Comparison of ENCODE assay signal across 37 cellular contexts in genomic region chr11:27545035-27545434, GRCh38.
"Had no signal": no experiment of that assay in that cellular context is flagged by ENCODE, and none has a peak within 500 bp of the region (broad histone marks: within the 10 kb centered on the region; RNA-seq: fewer than 3 reads in every experiment).

No MANE protein-coding gene starts in this region.

- H3K4me3 ChIP-seq: adrenal gland, body of pancreas, breast epithelium had no signal

- H3K27me3 Mint-ChIP-seq: activated CD4-positive, alpha-beta memory T cell treated with anti-CD3 and anti-CD28 coated beads for 36 hours; activated CD4-positive, alpha-beta T cell treated with anti-CD3 and anti-CD28 coated beads for 36 hours; activated CD4-positive, alpha-beta T cell treated with anti-CD3 and anti-CD28 coated beads, Interleukin-2, amount 10 ng/mL, durations not matched to agents 7 days and 5 days; activated CD8-positive, alpha-beta T cell treated with anti-CD3 and anti-CD28 coated beads for 36 hours; activated naive CD8-positive, alpha-beta T cell treated with anti-CD3 and anti-CD28 coated beads for 36 hours; activated T-helper 17 cell treated with anti-CD3 and anti-CD28 coated beads, Interleukin-2, amount 50 U/mL, for 72 hours had no signal

- H3K9me3 Mint-ChIP-seq: activated CD4-positive, alpha-beta memory T cell treated with anti-CD3 and anti-CD28 coated beads for 36 hours; activated CD8-positive, alpha-beta T cell treated with anti-CD3 and anti-CD28 coated beads for 36 hours; activated naive CD4-positive, alpha-beta T cell treated with anti-CD3 and anti-CD28 coated beads for 36 hours; activated naive CD4-positive, alpha-beta T cell treated with anti-CD3 and anti-CD28 coated beads, Interleukin-2, amount 50 U/mL, for 72 hours; activated T-cell treated with anti-CD3 and anti-CD28 coated beads, Interleukin-2, amount 50 U/mL, for 4 hours; activated T-helper 1 cell treated with anti-CD3 and anti-CD28 coated beads, Interleukin-12 subunit alpha, Interleukin-12 subunit beta, Interleukin-2, Interleukin-4 antibody, amounts not matched to agents 30 ng/mL and 10 ng/mL and 1 ng/mL, durations not matched to agents 14 hours and 24 hours and 36 hours; activated T-helper 17 cell treated with anti-CD3 and anti-CD28 coated beads, Interleukin-2, amount 50 U/mL, for 72 hours; T-helper 1 cell treated with Interleukin-12 subunit alpha and Interleukin-12 subunit beta and Interleukin-4 antibody, amounts not matched to agents 30 μg/mL and 1 μg/mL, for 36 hours; T-helper 2 cell treated with Interferon-gamma antibody and Interleukin-4, amounts not matched to agents 5 μg/mL and 100 μg/mL, for 36 hours; WTC11 had no signal

- H3K4me3 Mint-ChIP-seq: activated CD4-positive, alpha-beta memory T cell treated with anti-CD3 and anti-CD28 coated beads for 36 hours; activated CD4-positive, alpha-beta T cell treated with anti-CD3 and anti-CD28 coated beads for 36 hours; activated CD4-positive, alpha-beta T cell treated with anti-CD3 and anti-CD28 coated beads, Interleukin-2, amount 10 ng/mL, durations not matched to agents 7 days and 5 days; activated CD8-positive, alpha-beta T cell treated with anti-CD3 and anti-CD28 coated beads for 36 hours; activated naive CD4-positive, alpha-beta T cell treated with anti-CD3 and anti-CD28 coated beads for 36 hours; activated naive CD8-positive, alpha-beta T cell treated with anti-CD3 and anti-CD28 coated beads for 36 hours; activated T-cell treated with anti-CD3 and anti-CD28 coated beads, Interleukin-2, amount 50 U/mL, for 4 hours; activated T-cell treated with anti-CD3 and anti-CD28 coated beads, Interleukin-2, amount 50 U/mL, for 72 hours; activated T-helper 1 cell treated with anti-CD3 and anti-CD28 coated beads, Interleukin-12 subunit alpha, Interleukin-12 subunit beta, Interleukin-2, Interleukin-4 antibody, amounts not matched to agents 30 ng/mL and 10 ng/mL and 1 ng/mL, durations not matched to agents 14 hours and 24 hours and 36 hours; activated T-helper 17 cell treated with anti-CD3 and anti-CD28 coated beads, Interleukin-2, amount 50 U/mL, for 72 hours; T-helper 1 cell treated with Interleukin-12 subunit alpha and Interleukin-12 subunit beta and Interleukin-4 antibody, amounts not matched to agents 30 μg/mL and 1 μg/mL, for 36 hours; T-helper 2 cell treated with Interferon-gamma antibody and Interleukin-4, amounts not matched to agents 5 μg/mL and 100 μg/mL, for 36 hours; WTC11 had no signal

- H3K4me1 ChIP-seq: adrenal gland, body of pancreas, breast epithelium had no signal

- H3K36me3 Mint-ChIP-seq: WTC11 had no signal

- H3K27ac ChIP-seq: adrenal gland, body of pancreas, brain microvascular endothelial cell, breast epithelium, WERI-Rb-1 had no signal

- ATAC-seq: activated CD4-positive, alpha-beta T cell treated with anti-CD3 and anti-CD28 coated beads for 36 hours; activated CD4-positive, CD25-positive, alpha-beta regulatory T cell treated with anti-CD3 and anti-CD28 coated beads, Interleukin-2, amount 50 U/mL, for 24 hours; activated CD8-positive, alpha-beta T cell treated with anti-CD3 and anti-CD28 coated beads for 36 hours; activated naive CD4-positive, alpha-beta T cell treated with anti-CD3 and anti-CD28 coated beads, Interleukin-2, amount 50 U/mL, for 72 hours; activated T-cell treated with anti-CD3 and anti-CD28 coated beads, Interleukin-2, amount 50 U/mL, for 4 hours; activated T-cell treated with anti-CD3 and anti-CD28 coated beads, Interleukin-2, amount 50 U/mL, for 72 hours; activated T-helper 17 cell treated with anti-CD3 and anti-CD28 coated beads, Interleukin-2, amount 50 U/mL, for 72 hours; body of pancreas; WTC11 had no signal

- H3K36me3 ChIP-seq: adrenal gland, brain microvascular endothelial cell, breast epithelium, WERI-Rb-1 had no signal

- H3K27ac Mint-ChIP-seq: activated CD4-positive, alpha-beta memory T cell treated with anti-CD3 and anti-CD28 coated beads for 36 hours; activated CD4-positive, alpha-beta T cell treated with anti-CD3 and anti-CD28 coated beads for 36 hours; activated CD4-positive, alpha-beta T cell treated with anti-CD3 and anti-CD28 coated beads, Interleukin-2, amount 10 ng/mL, durations not matched to agents 7 days and 5 days; activated CD8-positive, alpha-beta T cell treated with anti-CD3 and anti-CD28 coated beads for 36 hours; activated naive CD4-positive, alpha-beta T cell treated with anti-CD3 and anti-CD28 coated beads for 36 hours; activated naive CD4-positive, alpha-beta T cell treated with anti-CD3 and anti-CD28 coated beads, Interleukin-2, amount 50 U/mL, for 72 hours; activated naive CD8-positive, alpha-beta T cell treated with anti-CD3 and anti-CD28 coated beads for 36 hours; activated T-cell treated with anti-CD3 and anti-CD28 coated beads, Interleukin-2, amount 50 U/mL, for 72 hours; activated T-helper 1 cell treated with anti-CD3 and anti-CD28 coated beads, Interleukin-12 subunit alpha, Interleukin-12 subunit beta, Interleukin-2, Interleukin-4 antibody, amounts not matched to agents 30 ng/mL and 10 ng/mL and 1 ng/mL, durations not matched to agents 14 hours and 24 hours and 36 hours; activated T-helper 17 cell treated with anti-CD3 and anti-CD28 coated beads, Interleukin-2, amount 50 U/mL, for 72 hours; T-helper 1 cell treated with Interleukin-12 subunit alpha and Interleukin-12 subunit beta and Interleukin-4 antibody, amounts not matched to agents 30 μg/mL and 1 μg/mL, for 36 hours; T-helper 2 cell treated with Interferon-gamma antibody and Interleukin-4, amounts not matched to agents 5 μg/mL and 100 μg/mL, for 36 hours; WTC11 had no signal

- DNase-seq: activated CD4-positive, alpha-beta memory T cell treated with anti-CD3 and anti-CD28 coated beads for 36 hours; activated CD4-positive, alpha-beta T cell treated with anti-CD3 and anti-CD28 coated beads for 1 hour; activated CD4-positive, alpha-beta T cell treated with anti-CD3 and anti-CD28 coated beads for 36 hours; activated CD4-positive, alpha-beta T cell treated with anti-CD3 and anti-CD28 coated beads for 48 hours; activated CD4-positive, alpha-beta T cell treated with anti-CD3 and anti-CD28 coated beads, Interleukin-2, amount 10 ng/mL, durations not matched to agents 7 days and 5 days; activated CD4-positive, alpha-beta T cell treated with anti-CD3 and anti-CD28 coated beads, Interleukin-2, amount 50 U/mL, for 4 hours; activated CD4-positive, CD25-positive, alpha-beta regulatory T cell; activated CD8-positive, alpha-beta memory T cell treated with anti-CD3 and anti-CD28 coated beads, Interleukin-2, amount 50 U/mL, for 4 hours; activated CD8-positive, alpha-beta T cell treated with anti-CD3 and anti-CD28 coated beads for 36 hours; activated effector memory CD4-positive, alpha-beta T cell treated with anti-CD3 and anti-CD28 coated beads, Interleukin-2, amount 50 U/mL, for 16 hours; activated gamma-delta T cell treated with Interleukin-2 at 50 U/mL for 16 hours; activated naive CD4-positive, alpha-beta T cell; activated naive CD4-positive, alpha-beta T cell treated with anti-CD3 and anti-CD28 coated beads for 36 hours; activated naive CD4-positive, alpha-beta T cell treated with anti-CD3 and anti-CD28 coated beads, Interleukin-2, amount 50 U/mL, for 16 hours; activated naive CD8-positive, alpha-beta T cell treated with anti-CD3 and anti-CD28 coated beads for 36 hours; activated T-cell treated with anti-CD3 and anti-CD28 coated beads for 4 hours; activated T-cell treated with anti-CD3 and anti-CD28 coated beads, Interleukin-2, amount 50 U/mL, for 1 hour; activated T-cell treated with anti-CD3 and anti-CD28 coated beads, Interleukin-2, amount 50 U/mL, for 4 hours; activated T-cell treated with anti-CD3 and anti-CD28 coated beads, Interleukin-2, amount 50 U/mL, for 72 hours; adrenal gland; amniotic stem cell; aorta; body of pancreas; brain microvascular endothelial cell; central memory CD4-positive, alpha-beta T cell; T-helper 1 cell; T-helper 2 cell; T-helper 9 cell; WERI-Rb-1 had no signal

- H3K27me3 ChIP-seq: adrenal gland, body of pancreas, brain microvascular endothelial cell, breast epithelium had no signal

- H3K4me1 Mint-ChIP-seq: activated CD4-positive, alpha-beta T cell treated with anti-CD3 and anti-CD28 coated beads for 36 hours; activated CD4-positive, alpha-beta T cell treated with anti-CD3 and anti-CD28 coated beads, Interleukin-2, amount 10 ng/mL, durations not matched to agents 7 days and 5 days; activated naive CD8-positive, alpha-beta T cell treated with anti-CD3 and anti-CD28 coated beads for 36 hours; activated T-helper 17 cell treated with anti-CD3 and anti-CD28 coated beads, Interleukin-2, amount 50 U/mL, for 72 hours; WTC11 had no signal

- H3K9me3 ChIP-seq: adrenal gland, body of pancreas, breast epithelium had no signal
